31 cellular contexts compared by ENCODE assay signal in genomic region chr2:219466816-219467735, GRCh38. TPM values are rescaled to one million over a fixed set of nuclear protein-coding genes. Genes with fewer than 3 reads are reported as not detected.
DNase-seq lines count a peak whose midpoint lies in the region; ATAC-seq and TF ChIP-seq lines count a peak whose summit lies in the region.
"Had no signal": no experiment of that assay in that cellular context is flagged by ENCODE, and none has a peak within 500 bp of the region (broad histone marks: within the 10 kb centered on the region; RNA-seq: fewer than 3 reads in every experiment).

No MANE protein-coding gene starts in this region.

- intact Hi-C loops in MCF 10A (cut with micrococcal nuclease) = no loop called here
- intact Hi-C loops in CD4-positive, alpha-beta T cell (cut with DNase I, micrococcal nuclease) = no loop called here

- H3K27ac ChIP-seq in gastroesophageal sphincter (peak overlapping the region; percentile 32 to 97 (median 87)), stomach smooth muscle (ENCODE audit: low read length) (peak overlapping the region; percentile 88)
- H3K27ac ChIP-seq in CD4-positive, alpha-beta T cell (ENCODE audit: low read depth, low read length) = no peak overlapping the region
- H3K27ac ChIP-seq: adrenal gland, body of pancreas, thyroid gland had no signal

- CTCF ChIA-PET in MCF 10A (lab: Yijun Ruan, JAX) = interaction anchor here (1.0 to 3.1 kb wide), 3 partner anchors 9 to 64 kb away, joined by 3 to 13 read pairs (median 6); no protein-coding TSS in a partner anchor
- CTCF ChIA-PET in CD4-positive, alpha-beta T cell (lab: Charles Lee) = interaction anchor here (1.0 kb wide), 1 partner anchor 64 kb away, joined by 3 read pairs; no protein-coding TSS in a partner anchor

- H3K4me3 ChIP-seq in gastroesophageal sphincter (no peak overlapping the region), stomach smooth muscle (ENCODE audit: low read length in 2 of 2) (no peak overlapping the region), foreskin fibroblast (ENCODE audit: low read depth in 1 of 2, low read length in 2 of 2) (no peak overlapping the region)
- H3K4me3 ChIP-seq: adrenal gland, body of pancreas, mucosa of descending colon, thyroid gland had no signal

- peaks cover 15% of the 10 kb centered on the region for H3K4me1 Mint-ChIP-seq in HFFc6 (ENCODE audit: low read depth)
- no peaks in the 10 kb centered on the region for H3K4me1 Mint-ChIP-seq in MCF 10A (ENCODE audit: insufficient read depth, unreplicated experiment)
- H3K4me1 Mint-ChIP-seq in CD4-positive, alpha-beta T cell (ENCODE audit: low read depth) = no peaks in the 10 kb centered on the region
- H3K4me1 Mint-ChIP-seq: activated CD4-positive, alpha-beta T cell treated with anti-CD3 and anti-CD28 coated beads for 36 hours; activated naive CD4-positive, alpha-beta T cell treated with anti-CD3 and anti-CD28 coated beads, Interleukin-2, amount 10 ng/mL, durations not matched to agents 7 days and 5 days had no signal

- no peak for DNase-seq in HFFc6
- peak; percentile 32 for DNase-seq in MCF 10A (ENCODE audit: unreplicated experiment)
- no peak for DNase-seq in CD4-positive, alpha-beta T cell
- no peak for DNase-seq in foreskin fibroblast
- DNase-seq: activated CD4-positive, alpha-beta T cell treated with anti-CD3 and anti-CD28 coated beads for 36 hours; activated CD8-positive, alpha-beta memory T cell treated with anti-CD3 and anti-CD28 coated beads, Interleukin-2, amount 50 U/mL, for 48 hours; activated CD8-positive, alpha-beta T cell treated with anti-CD3 and anti-CD28 coated beads for 36 hours; activated naive CD4-positive, alpha-beta T cell treated with anti-CD3 and anti-CD28 coated beads, Interleukin-2, amount 10 ng/mL, durations not matched to agents 7 days and 5 days; adrenal gland; body of pancreas; C1 segment of cervical spinal cord; DMS79; effector CD4-positive, alpha-beta T cell; erythroblast; HCEC 1CT; MV-4-11; NCI-H1436; NCI-H2081 treated with DMSO at 0.1 percent for 48 hours; NCI-H345; retina; stimulated activated CD4-positive, alpha-beta T cell treated with anti-CD3 and anti-CD28 coated beads, Interleukin-1b, Interleukin-23, amount 100 ng/mL, for 48 hours; thyroid gland had no signal

- TF ChIP-seq CTCF in HFFc6 (IDR thresholded peaks at IDR 0.05) (no peak), MCF 10A (IDR thresholded peaks at IDR 0.05; ENCODE audit: unreplicated experiment) (no peak), gastroesophageal sphincter (IDR thresholded peaks at IDR 0.05) (no peak), foreskin fibroblast (IDR thresholded peaks at IDR 0.05; ENCODE audit: low read depth, low read length) (no peak)
- TF ChIP-seq CTCF in CD4-positive, alpha-beta T cell (IDR thresholded peaks at IDR 0.05) = no peak

- H3K27me3 Mint-ChIP-seq in HFFc6 (ENCODE audit: insufficient read depth) = peaks cover 2% of the 10 kb centered on the region
- H3K27me3 Mint-ChIP-seq in MCF 10A (ENCODE audit: insufficient read depth, unreplicated experiment) = no peaks in the 10 kb centered on the region
- H3K27me3 Mint-ChIP-seq in CD4-positive, alpha-beta T cell = no peaks in the 10 kb centered on the region
- H3K27me3 Mint-ChIP-seq: activated CD4-positive, alpha-beta T cell treated with anti-CD3 and anti-CD28 coated beads for 36 hours; activated CD8-positive, alpha-beta T cell treated with anti-CD3 and anti-CD28 coated beads for 36 hours; activated naive CD4-positive, alpha-beta T cell treated with anti-CD3 and anti-CD28 coated beads, Interleukin-2, amount 10 ng/mL, durations not matched to agents 7 days and 5 days; natural killer cell treated with Interleukin-12 subunit alpha and Interleukin-12 subunit beta and Interleukin-15 and Interleukin-18, amount 100 ng/mL, for 72 hours; stimulated activated naive CD8-positive, alpha-beta T cell treated with anti-CD3 and anti-CD28 coated beads, Interleukin-15, Interleukin-2, amounts not matched to agents 100 ng/mL and 50 ng/mL, for 24 hours had no signal

- H3K4me1 ChIP-seq in gastroesophageal sphincter = peaks cover 4 to 87% (median 9%) of the 10 kb centered on the region in 3 donors
- peaks cover 78% of the 10 kb centered on the region for H3K4me1 ChIP-seq in stomach smooth muscle (ENCODE audit: control insufficient read depth, insufficient read depth, low read length)
- H3K4me1 ChIP-seq: adrenal gland, body of pancreas, thyroid gland had no signal

- no peaks in the 10 kb centered on the region for H3K9me3 Mint-ChIP-seq in HFFc6
- H3K9me3 Mint-ChIP-seq in MCF 10A (ENCODE audit: unreplicated experiment) = no peaks in the 10 kb centered on the region
- H3K9me3 Mint-ChIP-seq in CD4-positive, alpha-beta T cell = no peaks in the 10 kb centered on the region
- H3K9me3 Mint-ChIP-seq: activated CD8-positive, alpha-beta T cell treated with anti-CD3 and anti-CD28 coated beads for 36 hours; activated naive CD4-positive, alpha-beta T cell treated with anti-CD3 and anti-CD28 coated beads, Interleukin-2, amount 10 ng/mL, durations not matched to agents 7 days and 5 days; natural killer cell treated with Interleukin-12 subunit alpha and Interleukin-12 subunit beta and Interleukin-15 and Interleukin-18, amount 100 ng/mL, for 72 hours; stimulated activated naive CD8-positive, alpha-beta T cell treated with anti-CD3 and anti-CD28 coated beads, Interleukin-15, Interleukin-2, amounts not matched to agents 100 ng/mL and 50 ng/mL, for 24 hours had no signal

- TF ChIP-seq EP300 in gastroesophageal sphincter (IDR thresholded peaks at IDR 0.05) = no peak

- H3K9ac ChIP-seq in stomach smooth muscle (ENCODE audit: low read length in 2 of 2) = no peak overlapping the region

- H3K36me3 Mint-ChIP-seq in HFFc6 (ENCODE audit: low read depth) (peaks cover 24% of the 10 kb centered on the region), MCF 10A (ENCODE audit: insufficient read depth, unreplicated experiment) (peaks cover 8% of the 10 kb centered on the region)
- no peaks in the 10 kb centered on the region for H3K36me3 Mint-ChIP-seq in CD4-positive, alpha-beta T cell (ENCODE audit: low read depth)
- H3K36me3 Mint-ChIP-seq: activated naive CD4-positive, alpha-beta T cell treated with anti-CD3 and anti-CD28 coated beads, Interleukin-2, amount 10 ng/mL, durations not matched to agents 7 days and 5 days; natural killer cell treated with Interleukin-12 subunit alpha and Interleukin-12 subunit beta and Interleukin-15 and Interleukin-18, amount 100 ng/mL, for 72 hours had no signal

- TF ChIP-seq POLR2A in gastroesophageal sphincter (IDR thresholded peaks at IDR 0.05) = no peak

- 38 to 56% methylated on average over 7 to 9 of the region's 28 CpGs for WGBS in gastroesophageal sphincter (ENCODE audit: low coverage in 1 of 2), 2 donors

- ATAC-seq in gastroesophageal sphincter = no peak
- no peak for ATAC-seq in GM18519 (IDR thresholded peaks at IDR 0.05; ENCODE audit: low FRiP score, unreplicated experiment)
- ATAC-seq in CD4-positive, alpha-beta T cell (ENCODE audit: poor library complexity) = no peak
- ATAC-seq: activated CD4-positive, alpha-beta T cell treated with anti-CD3 and anti-CD28 coated beads for 36 hours; activated CD8-positive, alpha-beta T cell treated with anti-CD3 and anti-CD28 coated beads for 36 hours; body of pancreas; mucosa of descending colon; natural killer cell treated with Interleukin-12 subunit alpha and Interleukin-12 subunit beta and Interleukin-15 and Interleukin-18, amount 100 ng/mL, for 72 hours had no signal

- H3K36me3 ChIP-seq in gastroesophageal sphincter = peaks cover 0 to 86% of the 10 kb centered on the region in 2 donors
- peaks cover 37 to 52% of the 10 kb centered on the region in 2 donors for H3K36me3 ChIP-seq in stomach smooth muscle (ENCODE audit: control insufficient read depth in 2 of 2, insufficient read depth in 2 of 2, low read length in 2 of 2)
- H3K36me3 ChIP-seq: adrenal gland, thyroid gland had no signal

- H3K4me3 Mint-ChIP-seq in HFFc6 (no peak overlapping the region), MCF 10A (ENCODE audit: unreplicated experiment) (no peak overlapping the region)
- no peak overlapping the region for H3K4me3 Mint-ChIP-seq in CD4-positive, alpha-beta T cell
- H3K4me3 Mint-ChIP-seq: activated CD4-positive, alpha-beta T cell treated with anti-CD3 and anti-CD28 coated beads for 36 hours; activated CD8-positive, alpha-beta T cell treated with anti-CD3 and anti-CD28 coated beads for 36 hours; activated naive CD4-positive, alpha-beta T cell treated with anti-CD3 and anti-CD28 coated beads, Interleukin-2, amount 10 ng/mL, durations not matched to agents 7 days and 5 days; natural killer cell treated with Interleukin-12 subunit alpha and Interleukin-12 subunit beta and Interleukin-15 and Interleukin-18, amount 100 ng/mL, for 72 hours; stimulated activated naive CD8-positive, alpha-beta T cell treated with anti-CD3 and anti-CD28 coated beads, Interleukin-15, Interleukin-2, amounts not matched to agents 100 ng/mL and 50 ng/mL, for 24 hours had no signal

- POLR2A ChIA-PET in MCF 10A (lab: Yijun Ruan, JAX) = interaction anchor here (0.7 to 2.1 kb wide), 2 partner anchors 15 to 32 kb away, joined by 3 to 7 read pairs; partner anchors contain the start of gene GMPPA
- POLR2A ChIA-PET in CD4-positive, alpha-beta T cell (lab: Charles Lee) = no interaction called here

- H3K9me3 ChIP-seq in gastroesophageal sphincter (no peaks in the 10 kb centered on the region), stomach smooth muscle (ENCODE audit: control insufficient read depth in 2 of 2, low read length in 2 of 2) (no peaks in the 10 kb centered on the region)
- H3K9me3 ChIP-seq in CD4-positive, alpha-beta T cell (ENCODE audit: control insufficient read depth, low read length) = no peaks in the 10 kb centered on the region
- H3K9me3 ChIP-seq: adrenal gland, body of pancreas, mucosa of descending colon, thyroid gland had no signal

- no peaks in the 10 kb centered on the region for H3K27me3 ChIP-seq in gastroesophageal sphincter
- H3K27me3 ChIP-seq in stomach smooth muscle (ENCODE audit: control insufficient read depth in 1 of 2, insufficient read depth in 2 of 2, low read length in 2 of 2) = no peaks in the 10 kb centered on the region
- H3K27me3 ChIP-seq in CD4-positive, alpha-beta T cell (ENCODE audit: control insufficient read depth, insufficient read depth, low read length) = no peaks in the 10 kb centered on the region
- H3K27me3 ChIP-seq: adrenal gland, body of pancreas, thyroid gland had no signal

- peak overlapping the region; percentile 58 for H3K27ac Mint-ChIP-seq in HFFc6
- no peak overlapping the region for H3K27ac Mint-ChIP-seq in MCF 10A (ENCODE audit: low read depth, unreplicated experiment)
- H3K27ac Mint-ChIP-seq in CD4-positive, alpha-beta T cell = no peak overlapping the region
- H3K27ac Mint-ChIP-seq: activated CD4-positive, alpha-beta T cell treated with anti-CD3 and anti-CD28 coated beads for 36 hours; activated CD8-positive, alpha-beta T cell treated with anti-CD3 and anti-CD28 coated beads for 36 hours; activated naive CD4-positive, alpha-beta T cell treated with anti-CD3 and anti-CD28 coated beads, Interleukin-2, amount 10 ng/mL, durations not matched to agents 7 days and 5 days; natural killer cell treated with Interleukin-12 subunit alpha and Interleukin-12 subunit beta and Interleukin-15 and Interleukin-18, amount 100 ng/mL, for 72 hours; stimulated activated naive CD8-positive, alpha-beta T cell treated with anti-CD3 and anti-CD28 coated beads, Interleukin-15, Interleukin-2, amounts not matched to agents 100 ng/mL and 50 ng/mL, for 24 hours had no signal

- BruUV-seq in MCF 10A (replicated peaks; lab: Mats Ljungman, UMichigan) = no TSS peak

RNA-seq across cellular contexts. Expression of gene GMPPA, which starts 31.6 kb away (rescaled TPM):
- total RNA-seq in HFFc6 (2021; fragmentation: NEBNext Ultra II Directional; extraction: Animal tissue kit (Norgen Biotek cat#: 25700)) = 10 to 100 TPM; 68.9 to 85.3 (median 74.1) TPM
- total RNA-seq in MCF 10A (2022) (70.7 and 80.2 TPM in 2 replicates), gastroesophageal sphincter (10 to 100 TPM; 11.3 to 26.4 (median 14.2) TPM)
- total RNA-seq in CD4-positive, alpha-beta T cell = 10 to 100 TPM; 13.3 to 14.4 TPM

RNA-seq across cellular contexts. Expression of gene SPEG, which starts 32.4 kb away (rescaled TPM):
- total RNA-seq in HFFc6 (2021; fragmentation: NEBNext Ultra II Directional; extraction: Animal tissue kit (Norgen Biotek cat#: 25700)) = 10 to 100 TPM; 80.9 to 89.5 (median 84.7) TPM
- total RNA-seq in MCF 10A (2022) = 23.3 and 25.7 TPM in 2 replicates
- total RNA-seq in gastroesophageal sphincter = 100 to 1,000 TPM in 3 of 4 donors, 10 to 100 TPM in 1; 90.2 to 307 (median 214) TPM
- 10 to 100 TPM; 15.3 to 17.7 TPM for total RNA-seq in CD4-positive, alpha-beta T cell

RNA-seq across cellular contexts. Expression of gene ASIC4, which starts 47.2 kb away (rescaled TPM):
- total RNA-seq in HFFc6 (2021; fragmentation: NEBNext Ultra II Directional; extraction: Animal tissue kit (Norgen Biotek cat#: 25700)) = under 1 TPM in 3 of 6 experiments, not detected in 3; 0.05 to 0.19 (median 0.07) TPM
- total RNA-seq in MCF 10A (2022) = 0.17 TPM in 1 of 2 replicates, not detected in the other
- under 1 TPM in 1 of 4 donors, not detected in 3; 0.16 TPM for total RNA-seq in gastroesophageal sphincter
- total RNA-seq in CD4-positive, alpha-beta T cell = under 1 TPM; 0.08 to 0.17 TPM
- total RNA-seq: activated CD4-positive, alpha-beta T cell treated with anti-CD3 and anti-CD28 coated beads for 36 hours; activated CD8-positive, alpha-beta T cell treated with anti-CD3 and anti-CD28 coated beads for 36 hours; body of pancreas; LHCN-M2; lung microvascular endothelial cell; thyroid gland had no signal

RNA-seq across cellular contexts. Expression of gene DES, which starts 48.9 kb away (rescaled TPM):
- under 1 TPM in 5 of 6 experiments, not detected in 1; 0.12 to 0.37 (median 0.19) TPM for total RNA-seq in HFFc6 (2021; fragmentation: NEBNext Ultra II Directional; extraction: Animal tissue kit (Norgen Biotek cat#: 25700))
- not detected in 2 replicates for total RNA-seq in MCF 10A (2022)
- total RNA-seq in gastroesophageal sphincter = over 10,000 TPM; 10,852 to 31,720 (median 15,007) TPM
- total RNA-seq in CD4-positive, alpha-beta T cell = not detected
- total RNA-seq: activated CD4-positive, alpha-beta T cell treated with anti-CD3 and anti-CD28 coated beads for 36 hours; activated CD8-positive, alpha-beta T cell treated with anti-CD3 and anti-CD28 coated beads for 36 hours; natural killer cell treated with Interleukin-12 subunit alpha and Interleukin-12 subunit beta and Interleukin-15 and Interleukin-18, amount 100 ng/mL, for 72 hours; osteocyte had no signal
